7 cellular contexts compared by ENCODE assay signal in the genomic region with DNA sequence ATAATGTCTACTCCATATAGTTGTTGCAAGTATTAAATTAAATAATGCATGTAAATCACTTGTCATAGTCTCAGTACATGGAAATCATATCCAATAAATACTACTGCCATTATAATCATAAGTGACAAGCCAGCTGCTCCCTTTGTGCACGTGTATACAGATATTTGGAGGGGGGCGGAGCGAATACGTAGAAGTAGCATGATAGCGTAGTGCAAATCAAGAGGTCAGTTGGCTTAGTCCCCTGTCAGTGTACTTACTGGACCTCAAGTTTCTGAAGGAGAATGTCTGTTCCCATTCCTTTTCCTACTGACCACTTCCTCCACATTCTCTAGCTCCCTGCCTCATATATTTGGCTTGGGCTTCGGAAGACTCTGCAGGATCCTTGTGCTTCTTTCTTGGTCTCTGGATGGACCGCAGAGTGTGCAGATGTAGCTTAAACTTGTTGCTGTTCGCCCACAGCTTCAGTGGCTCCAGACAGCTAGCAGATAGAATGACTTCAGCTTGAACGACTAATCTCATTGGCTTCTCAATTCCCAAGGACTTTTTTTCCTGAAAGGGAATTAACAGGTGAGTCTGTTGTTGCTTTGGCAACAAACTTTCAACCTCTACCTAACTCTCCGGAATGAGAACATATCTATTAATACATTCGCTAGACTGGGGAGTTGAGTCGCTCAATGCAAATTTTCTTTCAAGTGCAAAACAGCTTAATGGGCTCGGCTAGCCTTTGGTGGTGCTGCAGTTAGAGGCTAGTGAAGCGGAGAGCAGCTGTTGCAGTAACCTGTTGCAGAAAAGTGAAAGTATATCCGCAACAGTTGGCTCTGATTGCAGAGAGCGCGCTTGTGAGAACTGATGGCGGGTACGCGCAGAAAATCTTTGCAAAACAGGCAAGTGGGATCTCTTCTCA. TPM values are rescaled to one million over a fixed set of nuclear protein-coding genes. Genes with fewer than 3 reads are reported as not detected.
A peak's percentile ranks its signal among the peaks of the same experiment; 100 is the strongest.
DNase-seq lines count a peak whose midpoint lies in the region; ATAC-seq lines count a peak whose summit lies in the region.

A gene with protein sequence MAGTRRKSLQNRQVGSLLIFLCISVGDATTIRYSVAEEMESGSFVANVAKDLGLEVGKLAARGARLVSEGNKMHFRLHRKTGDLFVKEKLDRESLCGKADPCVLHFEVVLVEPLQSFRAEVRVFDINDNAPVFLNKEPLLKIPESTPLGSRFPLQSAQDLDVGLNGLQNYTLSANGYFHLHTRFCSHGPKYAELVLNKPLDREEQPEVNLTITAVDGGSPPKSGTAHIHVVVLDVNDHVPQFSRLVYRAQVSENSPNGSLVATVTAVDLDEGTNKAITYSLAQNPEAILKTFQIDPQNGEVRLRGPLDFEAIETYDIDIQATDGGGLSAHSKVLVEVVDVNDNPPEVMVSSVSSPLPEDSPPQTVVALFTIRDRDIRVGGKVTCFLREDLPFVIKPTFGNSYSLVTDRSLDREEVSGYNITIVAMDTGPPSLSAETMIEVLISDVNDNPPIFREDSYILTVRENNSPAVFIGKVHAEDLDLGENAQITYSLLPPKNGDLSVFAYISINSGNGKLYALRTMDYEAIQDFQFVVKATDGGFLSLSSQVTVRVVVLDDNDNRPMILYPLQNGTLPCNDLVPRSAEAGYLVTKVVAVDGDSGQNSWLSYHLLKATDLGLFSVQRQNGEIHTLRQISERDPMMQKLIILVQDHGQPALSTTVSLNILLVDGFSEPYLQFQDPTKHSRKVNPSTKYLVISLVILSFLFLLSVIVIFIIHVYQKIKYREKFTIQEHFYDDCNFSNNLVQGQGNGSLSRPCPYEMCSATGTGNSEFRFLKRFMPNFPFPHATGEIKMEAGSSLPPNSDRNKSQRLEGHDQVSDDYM (plus strand): TSS at position 753 of the 904 bp plus-strand sequence. CDS start 97 bp downstream, at position 850.

- H3K27me3 ChIP-seq in iPS-18a (ENCODE audit: control insufficient read depth, insufficient read depth, low read length): peaks cover 39% of the 10 kb centered on the region
- peaks cover 3 to 18% (median 9%) of the 10 kb centered on the region in 3 donors for H3K27me3 ChIP-seq in skeletal muscle tissue (ENCODE audit: control insufficient read depth in 3 of 3, insufficient read depth in 3 of 3, low read length in 3 of 3)
- peaks cover 3% of the 10 kb centered on the region; the same call in 1 of the 2 replicates for H3K27me3 ChIP-seq in HAP-1 (ENCODE audit: low read depth)

- peak; percentile 16 for DNase-seq in LHCN-M2 (ENCODE audit: low read depth)
- DNase-seq in SK-N-MC (ENCODE audit: low read depth, low spot score): no peak
- DNase-seq in HAP-1 (ENCODE audit: low spot score in 2 of 2): no peak
- DNase-seq in CD1c-positive myeloid dendritic cell (ENCODE audit: extremely low spot score): no peak

- H3K4me1 ChIP-seq in iPS-18a (ENCODE audit: control insufficient read depth, low read depth, low read length): peaks cover 11% of the 10 kb centered on the region
- H3K4me1 ChIP-seq in skeletal muscle tissue (ENCODE audit: control insufficient read depth in 3 of 3, insufficient read depth in 3 of 3, low read length in 3 of 3): peaks cover 0 to 13% (median 4%) of the 10 kb centered on the region in 3 donors
- no peaks in the 10 kb centered on the region for H3K4me1 ChIP-seq in HAP-1

- H3K9ac ChIP-seq in SK-N-MC (ENCODE audit: insufficient read length): no peak within 1 kb of the TSS
- peak within 1 kb of the TSS; percentile 31 for H3K9ac ChIP-seq in iPS-18a (ENCODE audit: low read length)
- peak within 1 kb of the TSS in 1 of 3 donors; percentile 63 for H3K9ac ChIP-seq in skeletal muscle tissue (ENCODE audit: low read depth in 1 of 3, low read length in 3 of 3)

- H3K27ac ChIP-seq in SK-N-MC: no peak within 1 kb of the TSS
- no peak within 1 kb of the TSS for H3K27ac ChIP-seq in iPS-18a (ENCODE audit: low read length)
- no peak within 1 kb of the TSS for H3K27ac ChIP-seq in skeletal muscle tissue (ENCODE audit: low read depth, low read length)

- H3K4me3 ChIP-seq in SK-N-MC (peak within 1 kb of the TSS; percentile 79), iPS-18a (ENCODE audit: low read length) (peak within 1 kb of the TSS; percentile 96), skeletal muscle tissue (ENCODE audit: low read length in 3 of 3) (peak within 1 kb of the TSS; percentile 68 to 80 (median 79)), HAP-1 (no peak within 1 kb of the TSS)

- H3K9me3 ChIP-seq in SK-N-MC (ENCODE audit: low read depth, low read length) (no peaks in the 10 kb centered on the region), iPS-18a (ENCODE audit: control insufficient read depth, low read depth, low read length) (no peaks in the 10 kb centered on the region), skeletal muscle tissue (ENCODE audit: control insufficient read depth in 3 of 3, low read length in 3 of 3) (peaks cover 0 to 7% (median 2%) of the 10 kb centered on the region in 3 donors), HAP-1 (no peaks in the 10 kb centered on the region)

- in situ Hi-C loops in HAP-1 (cut with MboI; ENCODE audit: low sequenced_read_pairs): no loop called here

- no peaks in the 10 kb centered on the region for H3K36me3 ChIP-seq in SK-N-MC (ENCODE audit: insufficient read depth, low read length)
- H3K36me3 ChIP-seq in iPS-18a (ENCODE audit: control insufficient read depth, low read depth, low read length): no peaks in the 10 kb centered on the region
- H3K36me3 ChIP-seq in skeletal muscle tissue (ENCODE audit: control insufficient read depth in 3 of 3, insufficient read depth in 3 of 3, low read length in 3 of 3): no peaks in the 10 kb centered on the region
- no peaks in the 10 kb centered on the region for H3K36me3 ChIP-seq in HAP-1 (replicated peaks)

- no peak for ATAC-seq in HG02852 (IDR thresholded peaks at IDR 0.05; ENCODE audit: unreplicated experiment)

RNA-seq across cellular contexts. Expression of the gene that starts here (rescaled TPM):
- total RNA-seq in LHCN-M2 (2014; rRNA removed): not detected in 2 replicates
- not detected for polyA plus RNA-seq in LHCN-M2 (2012)
- not detected for total RNA-seq in skeletal muscle tissue

Comparison
In these comparisons a context has a peak if more than half of its experiments do, and no peak if none do; other contexts are left out.
1. Peak in DNase-seq in LHCN-M2; RNA of the gene not detected or under 1 TPM.